20 cellular contexts compared by ENCODE assay signal in genomic region chr1:56566040-56566774, GRCh38. TPM values are rescaled to one million over a fixed set of nuclear protein-coding genes. Genes with fewer than 3 reads are reported as not detected.
DNase-seq lines count a peak whose midpoint lies in the region; ATAC-seq, FAIRE-seq and TF ChIP-seq lines count a peak whose summit lies in the region.
"Had no signal": no experiment of that assay in that cellular context is flagged by ENCODE, and none has a peak within 500 bp of the region (broad histone marks: within the 10 kb centered on the region; RNA-seq: fewer than 3 reads in every experiment).

No MANE protein-coding gene starts in this region.

- H3K36me3 ChIP-seq in body of pancreas (replicated peaks in 1 of 2; ENCODE audit: insufficient read depth in 1 of 2, low read depth in 2 of 2) (no peaks in the 10 kb centered on the region), iPS-18a (ENCODE audit: control insufficient read depth, low read depth, low read length) (peaks cover 3% of the 10 kb centered on the region), pancreas (no peaks in the 10 kb centered on the region), brain microvascular endothelial cell (replicated peaks) (no peaks in the 10 kb centered on the region)
- H3K36me3 ChIP-seq in CD4-positive, alpha-beta memory T cell (ENCODE audit: insufficient read depth, low read length), result no peaks in the 10 kb centered on the region

- H3K9ac ChIP-seq in iPS-18a (ENCODE audit: low read length), result peak overlapping the region; percentile 41

- H3K9me3 Mint-ChIP-seq in activated CD4-positive, alpha-beta T cell treated with anti-CD3 and anti-CD28 coated beads for 36 hours (ENCODE audit: low read depth), result no peaks in the 10 kb centered on the region
- peaks cover 0 to 2% (median 0%) of the 10 kb centered on the region in 8 donors for H3K9me3 Mint-ChIP-seq in CD4-positive, alpha-beta memory T cell
- H3K9me3 Mint-ChIP-seq: CD4-positive, alpha-beta T cell; dendritic cell treated with granulocyte-macrophage colony-stimulating factor and Interleukin-4, amounts not matched to agents 40 ng/mL and 50 ng/mL, for 4 days had no signal

- H3K4me3 ChIP-seq in body of pancreas (no peak overlapping the region), iPS-18a (ENCODE audit: low read length) (no peak overlapping the region), pancreas (no peak overlapping the region), brain microvascular endothelial cell (ENCODE audit: low read depth, low read length) (no peak overlapping the region)
- no peak overlapping the region for H3K4me3 ChIP-seq in CD4-positive, alpha-beta memory T cell (ENCODE audit: low read length in 2 of 2)

- FAIRE-seq in pancreas (lab: Jason Lieb, UNC), result no peak

- no peaks in the 10 kb centered on the region for H3K36me3 Mint-ChIP-seq in activated CD4-positive, alpha-beta T cell treated with anti-CD3 and anti-CD28 coated beads for 36 hours (ENCODE audit: low read depth)
- no peaks in the 10 kb centered on the region for H3K36me3 Mint-ChIP-seq in CD4-positive, alpha-beta memory T cell

- ATAC-seq in body of pancreas (peak; percentile 47), pancreas (peak; percentile 15 to 44 (median 38))
- no peak for ATAC-seq in activated CD4-positive, alpha-beta T cell treated with anti-CD3 and anti-CD28 coated beads for 36 hours

- in situ Hi-C loops in brain microvascular endothelial cell (cut with HindIII; ENCODE audit: low pct_ligation_motif_present, low sequenced_read_pairs), result no loop called here

- TF ChIP-seq CTCF in body of pancreas (IDR thresholded peaks at IDR 0.05), result no peak
- TF ChIP-seq CTCF in pancreas (IDR thresholded peaks at IDR 0.05), result no peak
- TF ChIP-seq CTCF in brain microvascular endothelial cell (IDR thresholded peaks at IDR 0.05; ENCODE audit: low read depth, low read length, missing control alignments), result no peak

- H3K9me3 ChIP-seq in body of pancreas, result no peaks in the 10 kb centered on the region
- no peaks in the 10 kb centered on the region for H3K9me3 ChIP-seq in iPS-18a (ENCODE audit: control insufficient read depth, low read depth, low read length)
- H3K9me3 ChIP-seq in pancreas, result no peaks in the 10 kb centered on the region
- H3K9me3 ChIP-seq in CD4-positive, alpha-beta memory T cell (ENCODE audit: control insufficient read depth in 1 of 2, low read length in 2 of 2), result no peaks in the 10 kb centered on the region

- POLR2A ChIA-PET in activated CD4-positive, alpha-beta T cell treated with anti-CD3 and anti-CD28 coated beads for 36 hours (lab: Charles Lee), result no interaction called here
- POLR2A ChIA-PET in CD4-positive, alpha-beta memory T cell (lab: Charles Lee; ENCODE audit: partially characterized antibody), result no interaction called here

- H3K27me3 Mint-ChIP-seq in activated CD4-positive, alpha-beta T cell treated with anti-CD3 and anti-CD28 coated beads for 36 hours, result peaks cover 7% of the 10 kb centered on the region
- peaks cover 0 to 4% of the 10 kb centered on the region in 2 donors for H3K27me3 Mint-ChIP-seq in CD4-positive, alpha-beta memory T cell
- H3K27me3 Mint-ChIP-seq: CD4-positive, alpha-beta T cell had no signal

- peaks cover 81% of the 10 kb centered on the region for H3K4me1 ChIP-seq in body of pancreas
- peaks cover 68% of the 10 kb centered on the region for H3K4me1 ChIP-seq in iPS-18a (ENCODE audit: control insufficient read depth, low read depth, low read length)
- peaks cover 64 to 75% (median 66%) of the 10 kb centered on the region in 3 donors for H3K4me1 ChIP-seq in pancreas
- H3K4me1 ChIP-seq in CD4-positive, alpha-beta memory T cell (ENCODE audit: insufficient read depth, low read length), result no peaks in the 10 kb centered on the region

- H3K27ac Mint-ChIP-seq in activated CD4-positive, alpha-beta T cell treated with anti-CD3 and anti-CD28 coated beads for 36 hours, result no peak overlapping the region
- H3K27ac Mint-ChIP-seq in CD4-positive, alpha-beta memory T cell, result no peak overlapping the region
- H3K27ac Mint-ChIP-seq: CD4-positive, alpha-beta T cell; dendritic cell treated with granulocyte-macrophage colony-stimulating factor and Interleukin-4, amounts not matched to agents 40 ng/mL and 50 ng/mL, for 4 days had no signal

- no peaks in the 10 kb centered on the region for H3K4me1 Mint-ChIP-seq in activated CD4-positive, alpha-beta T cell treated with anti-CD3 and anti-CD28 coated beads for 36 hours
- H3K4me1 Mint-ChIP-seq in CD4-positive, alpha-beta memory T cell, result no peaks in the 10 kb centered on the region

- DNase-seq in ELF-1 (ENCODE audit: low read depth, low spot score) (peak; percentile 40), body of pancreas (peak in 1 of 4 donors; percentile 28), pancreas (no peak), brain microvascular endothelial cell (no peak), NCI-H526 treated with DMSO at 0.1 percent for 48 hours (lab: John Stamatoyannopoulos, UW) (no peak)
- DNase-seq in activated CD4-positive, alpha-beta T cell treated with anti-CD3 and anti-CD28 coated beads for 36 hours, result no peak
- no peak for DNase-seq in CD4-positive, alpha-beta memory T cell
- DNase-seq: activated CD4-positive, alpha-beta T cell treated with anti-CD3 and anti-CD28 coated beads for 4 hours; activated gamma-delta T cell treated with Interleukin-2 at 50 U/mL for 16 hours; anterior cingulate cortex; CD4-positive, alpha-beta T cell; DND-41; erythroblast; KBM-7; MV-4-11; NCI-H2081 treated with DMSO at 0.1 percent for 48 hours; NCI-H69; stimulated activated CD4-positive, alpha-beta T cell treated with anti-CD3 and anti-CD28 coated beads, Interleukin-1b, Interleukin-23, amount 100 ng/mL, for 48 hours had no signal

- H3K27ac ChIP-seq in body of pancreas, result peak overlapping the region in 3 of 4 donors; percentile 13 to 38 (median 37)
- H3K27ac ChIP-seq in iPS-18a (ENCODE audit: low read length), result peak overlapping the region; percentile 55
- H3K27ac ChIP-seq in pancreas, result peak overlapping the region in 1 of 4 donors; percentile 34
- no peak overlapping the region for H3K27ac ChIP-seq in brain microvascular endothelial cell
- no peak overlapping the region for H3K27ac ChIP-seq in CD4-positive, alpha-beta memory T cell (ENCODE audit: low read depth, low read length)

- WGBS in body of pancreas, 2 donors, result 44 to 48% methylated on average over 9 of the region's 9 CpGs
- whole genome bisulfite sequencing in pancreas, 2 donors, result 37 to 38% methylated on average over 9 of the region's 9 CpGs

- intact Hi-C loops in body of pancreas (cut with DNase I), result no loop called here
- intact Hi-C loops in pancreas (cut with DNase I), result loop anchor here in 1 of 3 donors (10.0 kb wide), 1 partner anchor 61 kb away; no protein-coding TSS in a partner anchor
- intact Hi-C loops in activated CD4-positive, alpha-beta T cell treated with anti-CD3 and anti-CD28 coated beads for 36 hours (cut with DNase I, micrococcal nuclease), result no loop called here
- intact Hi-C loops in CD4-positive, alpha-beta memory T cell (cut with micrococcal nuclease), result no loop called here

- CTCF ChIA-PET in activated CD4-positive, alpha-beta T cell treated with anti-CD3 and anti-CD28 coated beads for 36 hours (lab: Charles Lee), result interaction anchor here (0.7 kb wide), 1 partner anchor 19 kb away, joined by 3 read pairs; no protein-coding TSS in a partner anchor
- CTCF ChIA-PET in CD4-positive, alpha-beta memory T cell (lab: Charles Lee; ENCODE audit: partially characterized antibody), result no interaction called here

- TF ChIP-seq POLR2A in body of pancreas (IDR thresholded peaks at IDR 0.05), result no peak

- no peaks in the 10 kb centered on the region for H3K27me3 ChIP-seq in body of pancreas
- no peaks in the 10 kb centered on the region for H3K27me3 ChIP-seq in iPS-18a (ENCODE audit: control insufficient read depth, insufficient read depth, low read length)
- no peaks in the 10 kb centered on the region for H3K27me3 ChIP-seq in pancreas
- no peaks in the 10 kb centered on the region for H3K27me3 ChIP-seq in brain microvascular endothelial cell (replicated peaks)
- H3K27me3 ChIP-seq in CD4-positive, alpha-beta memory T cell (ENCODE audit: insufficient read depth, low read length), result no peaks in the 10 kb centered on the region

- no peak overlapping the region for H3K4me3 Mint-ChIP-seq in activated CD4-positive, alpha-beta T cell treated with anti-CD3 and anti-CD28 coated beads for 36 hours
- no peak overlapping the region for H3K4me3 Mint-ChIP-seq in CD4-positive, alpha-beta memory T cell
- H3K4me3 Mint-ChIP-seq: CD4-positive, alpha-beta T cell; dendritic cell treated with granulocyte-macrophage colony-stimulating factor and Interleukin-4, amounts not matched to agents 40 ng/mL and 50 ng/mL, for 4 days had no signal

RNA-seq across cellular contexts. Expression of gene PLPP3, which starts 13.2 kb away (rescaled TPM):
- total RNA-seq in body of pancreas (10 to 100 TPM; 35.8 to 52.7 TPM), pancreas (10 to 100 TPM; 14.6 to 29.6 (median 21.8) TPM)
- polyA plus RNA-seq in pancreas, result 10 to 100 TPM in 1 of 2 donors, 1 to 10 TPM in 1; 5.5 to 13.7 TPM
- total RNA-seq in activated CD4-positive, alpha-beta T cell treated with anti-CD3 and anti-CD28 coated beads for 36 hours, result not detected
- under 1 TPM; 0.61 to 0.94 TPM for total RNA-seq in CD4-positive, alpha-beta memory T cell
- not detected for polyA plus RNA-seq in CD4-positive, alpha-beta memory T cell
- total RNA-seq: CD4-positive, alpha-beta T cell had no signal

Comparison
In these comparisons a context has a peak if more than half of its experiments do, and no peak if none do; other contexts are left out.
1. H3K27ac ChIP-seq: peak in body of pancreas (3 of 4) and iPS-18a (single experiment); none in brain microvascular endothelial cell (single experiment) and CD4-positive, alpha-beta memory T cell (single experiment).
2. RNA of gene PLPP3, which starts 13.2 kb away (total RNA-seq): 35.8 to 52.7 TPM in body of pancreas and 14.6 to 29.6 TPM in pancreas; 0.61 to 0.94 TPM in CD4-positive, alpha-beta memory T cell and not detected in activated CD4-positive, alpha-beta T cell treated with anti-CD3 and anti-CD28 coated beads for 36 hours; every median in the first group is over 4 times any median in the second.